Comparison of ENCODE assay signal across 8 cellular contexts in the genomic region with DNA sequence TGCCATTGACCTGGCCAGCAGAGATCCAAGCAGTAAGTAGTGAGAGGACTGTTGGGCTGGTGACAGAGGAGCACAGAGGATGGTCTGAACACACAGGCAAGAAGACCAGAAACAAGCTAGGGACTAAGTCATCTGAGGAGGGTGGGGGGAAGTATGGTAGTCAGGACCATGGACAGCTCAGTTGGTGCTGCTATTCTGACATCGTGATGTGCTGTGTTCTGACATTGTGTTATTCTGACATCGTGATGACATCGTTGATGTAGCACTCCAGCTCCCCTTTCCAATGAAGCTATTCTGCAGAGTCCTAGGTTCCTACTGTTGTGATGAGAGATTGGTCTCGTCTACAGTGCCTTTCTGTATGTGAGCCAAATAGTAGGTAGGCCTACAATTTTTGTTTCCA. TPM values are rescaled to one million over a fixed set of nuclear protein-coding genes. Genes with fewer than 3 reads are reported as not detected.
A peak's percentile ranks its signal among the peaks of the same experiment; 100 is the strongest.
DNase-seq lines count a peak whose midpoint lies in the region; ATAC-seq lines count a peak whose summit lies in the region.

No MANE protein-coding gene starts in this region.

- peak; percentile 58 for DNase-seq in ELR (ENCODE audit: low read depth)
- peak; percentile 88 for DNase-seq in Karpas-422
- DNase-seq in activated CD4-positive, alpha-beta T cell treated with anti-CD3 and anti-CD28 coated beads, Interleukin-2, amount 50 U/mL, for 24 hours (ENCODE audit: low read depth in 1 of 2, low spot score in 1 of 2): peak; percentile 4 to 30
- peak; percentile 12 for DNase-seq in pons (ENCODE audit: low spot score)
- DNase-seq in NCI-H524 treated with DMSO at 0.1 percent for 48 hours (lab: John Stamatoyannopoulos, UW): no peak
- no peak for DNase-seq in NCI-H1417 treated with DMSO at 0.1 percent for 48 hours (lab: John Stamatoyannopoulos, UW)

- ATAC-seq in esophagus mucosa: peak; percentile 75
- ATAC-seq in HG03457 (IDR thresholded peaks at IDR 0.05; ENCODE audit: unreplicated experiment): no peak

- H3K36me3 ChIP-seq in Karpas-422 (ENCODE audit: insufficient read depth, low read length): no peaks in the 10 kb centered on the region

- H2AFZ ChIP-seq in Karpas-422 (ENCODE audit: low read length): no peak overlapping the region

- H3K4me1 ChIP-seq in Karpas-422 (ENCODE audit: low read length): no peaks in the 10 kb centered on the region

- no peak overlapping the region for H3K9ac ChIP-seq in Karpas-422 (ENCODE audit: low read length)

- no peak overlapping the region for H3K4me2 ChIP-seq in Karpas-422 (ENCODE audit: low read depth, low read length, poor library complexity, severe bottlenecking)

- H4K20me1 ChIP-seq in Karpas-422 (ENCODE audit: insufficient read depth, low read depth, low read length): no peaks in the 10 kb centered on the region

- no peaks in the 10 kb centered on the region for H3K9me2 ChIP-seq in Karpas-422 (replicated peaks; ENCODE audit: insufficient read depth, low read length)

- H3K4me3 ChIP-seq in Karpas-422 (ENCODE audit: low read length): no peak overlapping the region

- H3K79me2 ChIP-seq in Karpas-422 (ENCODE audit: low read length): no peaks in the 10 kb centered on the region

- no peaks in the 10 kb centered on the region for H3K27me3 ChIP-seq in Karpas-422 (ENCODE audit: low read length)

- no peaks in the 10 kb centered on the region for H3K9me3 ChIP-seq in Karpas-422 (ENCODE audit: low read length)

- H3K27ac ChIP-seq in Karpas-422 (ENCODE audit: low read length): no peak overlapping the region

RNA-seq across cellular contexts. Expression of a gene that starts 28.7 kb away (rescaled TPM):
- total RNA-seq in Karpas-422 (2014; rRNA removed; shearing (Covaris generic); ENCODE audit: low replicate concordance): 0.25 and 1.8 TPM in 2 replicates
- total RNA-seq in esophagus mucosa: 0.28 TPM

RNA-seq across cellular contexts. Expression of a gene that starts 36.3 kb away (rescaled TPM):
- total RNA-seq in Karpas-422 (2014; rRNA removed; shearing (Covaris generic); ENCODE audit: low replicate concordance): 13.1 and 31.6 TPM in 2 replicates
- 6.5 TPM for total RNA-seq in esophagus mucosa

Comparison
In these comparisons a context has a peak if more than half of its experiments do, and no peak if none do; other contexts are left out.
1. DNase-seq: peak in ELR (single experiment), Karpas-422 (single experiment), activated CD4-positive, alpha-beta T cell treated with anti-CD3 and anti-CD28 coated beads, Interleukin-2, amount 50 U/mL, for 24 hours (2 of 2) and pons (single experiment); none in NCI-H524 treated with DMSO at 0.1 percent for 48 hours (single experiment) and NCI-H1417 treated with DMSO at 0.1 percent for 48 hours (single experiment).